In the genomic region with DNA sequence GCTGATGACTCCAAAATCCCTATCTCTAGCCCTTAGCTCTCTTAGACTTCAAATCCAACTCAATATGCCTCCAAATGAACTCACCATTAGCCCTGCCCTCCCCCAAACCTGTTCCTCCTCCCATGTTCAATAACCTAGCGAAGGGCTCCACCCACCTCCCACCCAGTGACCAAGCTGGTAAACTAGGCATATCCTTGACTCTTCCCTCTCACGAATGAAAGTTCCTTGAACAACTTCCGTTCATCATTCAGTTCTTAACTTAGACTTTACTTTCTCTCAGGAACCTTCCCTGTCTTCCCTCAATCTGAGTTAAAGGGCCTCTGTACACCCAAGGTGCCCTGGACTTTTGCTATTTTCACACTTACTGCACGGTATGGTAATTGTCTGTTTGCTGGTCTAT, we compare ENCODE assay signal across 18 cellular contexts. TPM values are rescaled to one million over a fixed set of nuclear protein-coding genes. Genes with fewer than 3 reads are reported as not detected.
DNase-seq lines count a peak whose midpoint lies in the region; ATAC-seq and FAIRE-seq lines count a peak whose summit lies in the region.
"Had no signal": no experiment of that assay in that cellular context is flagged by ENCODE, and none has a peak within 500 bp of the region (broad histone marks: within the 10 kb centered on the region; RNA-seq: fewer than 3 reads in every experiment).

No MANE protein-coding gene starts in this region.

- H3K23ac ChIP-seq in mesendoderm (ENCODE audit: low read length) = no peak overlapping the region

- no peak overlapping the region for H2AK5ac ChIP-seq in mesendoderm (ENCODE audit: low read length)

- peaks cover 14% of the 10 kb centered on the region; the same call in 1 of the 2 replicates for H3K4me1 ChIP-seq in GM23248 (ENCODE audit: insufficient read depth)
- H3K4me1 ChIP-seq in mesendoderm (ENCODE audit: control insufficient read depth, low read depth, low read length) = peaks cover 3% of the 10 kb centered on the region

- peak overlapping the region; percentile 92 for H3K27ac Mint-ChIP-seq in T-helper 17 cell
- H3K27ac Mint-ChIP-seq: CD8-positive, alpha-beta T cell had no signal

- peaks cover 18% of the 10 kb centered on the region for H3F3A ChIP-seq in GM23248 (ENCODE audit: insufficient read depth)

- H3K27me3 Mint-ChIP-seq in T-helper 17 cell = no peaks in the 10 kb centered on the region

- H3K9me3 ChIP-seq in GM23248 (ENCODE audit: low read depth) (no peaks in the 10 kb centered on the region), T-helper 17 cell (ENCODE audit: control insufficient read depth, low read length, poor library complexity, severe bottlenecking) (no peaks in the 10 kb centered on the region)
- H3K9me3 ChIP-seq: uterus had no signal

- H3K9ac ChIP-seq in GM23248 (no peak overlapping the region), mesendoderm (ENCODE audit: low read length) (no peak overlapping the region)

- no peak overlapping the region for H3K4me2 ChIP-seq in GM23248 (ENCODE audit: unreplicated experiment)
- H3K4me2 ChIP-seq in mesendoderm (ENCODE audit: low read length) = no peak overlapping the region

- no peak overlapping the region for H2BK15ac ChIP-seq in mesendoderm (replicated peaks; ENCODE audit: low read depth)

- 66 to 68% methylated on average over 4 of the region's 4 CpGs for WGBS in GM23248 (ENCODE audit: low coverage in 1 of 2, low lambda C conversion rate in 2 of 2, missing lambda C conversion rate in 2 of 2), 2 experiments
- WGBS in mesendoderm (ENCODE audit: extremely low coverage, insufficient coverage, low lambda C conversion rate) = no CpG with 5 or more reads among the region's 4 CpGs

- H3K4me3 ChIP-seq in GM23248 (no peak overlapping the region), mesendoderm (ENCODE audit: low read length) (no peak overlapping the region)

- peaks cover 3% of the 10 kb centered on the region for H3K36me3 Mint-ChIP-seq in T-helper 17 cell (ENCODE audit: low read depth)

- H3K79me1 ChIP-seq in mesendoderm (ENCODE audit: low read length) = no peaks in the 10 kb centered on the region

- no peak overlapping the region for H4K8ac ChIP-seq in mesendoderm (ENCODE audit: low read depth, low read length)

- no peak overlapping the region for H2BK5ac ChIP-seq in mesendoderm (ENCODE audit: low read length)

- peak overlapping the region; percentile 92; the same call in 1 of the 2 replicates for H2AFZ ChIP-seq in GM23248

- H3K79me2 ChIP-seq in GM23248 (ENCODE audit: insufficient read depth) (peaks cover 14% of the 10 kb centered on the region), mesendoderm (ENCODE audit: control insufficient read depth, insufficient read depth, low read length) (peaks cover 4% of the 10 kb centered on the region)

- H3K4me3 Mint-ChIP-seq in T-helper 17 cell = no peak overlapping the region
- H3K4me3 Mint-ChIP-seq: CD8-positive, alpha-beta T cell had no signal

- H3K27ac ChIP-seq in GM23248 (no peak overlapping the region), mesendoderm (ENCODE audit: low read depth, low read length) (no peak overlapping the region)

- DNase-seq in NCI-H748 (lab: John Stamatoyannopoulos, UW; ENCODE audit: unreplicated experiment) (peak; percentile 17), NCI-H748 treated with DMSO at 0.1 percent for 48 hours (lab: John Stamatoyannopoulos, UW) (no peak), GM23248 (no peak), T-helper 17 cell (no peak), left kidney (ENCODE audit: low read depth, low spot score) (peak; percentile 7), RCC 7860 (ENCODE audit: low spot score) (no peak), mesendoderm (no peak)
- DNase-seq: activated CD8-positive, alpha-beta memory T cell treated with anti-CD3 and anti-CD28 coated beads, Interleukin-2, amount 50 U/mL, for 4 hours; activated naive CD4-positive, alpha-beta T cell; CD8-positive, alpha-beta T cell; cortex of kidney; NCI-H526 treated with DMSO at 0.1 percent for 48 hours; right cardiac atrium; uterus had no signal

- H3K4ac ChIP-seq in mesendoderm (ENCODE audit: low read depth, low read length) = no peak overlapping the region

- in situ Hi-C loops in GM23248 (cut with MboI) = no loop called here

- peaks cover 26% of the 10 kb centered on the region for H3K4me1 Mint-ChIP-seq in T-helper 17 cell

- ATAC-seq in T-helper 17 cell = no peak
- no peak for ATAC-seq in GM21825 (IDR thresholded peaks at IDR 0.05; ENCODE audit: unreplicated experiment)
- ATAC-seq: activated CD4-positive, CD25-positive, alpha-beta regulatory T cell treated with anti-CD3 and anti-CD28 coated beads, Interleukin-2, amount 50 U/mL, for 24 hours; CD8-positive, alpha-beta T cell; right cardiac atrium had no signal

- H4K5ac ChIP-seq in mesendoderm (ENCODE audit: low read length) = no peak overlapping the region

- H3K9me2 ChIP-seq in GM23248 (ENCODE audit: insufficient read depth) = no peaks in the 10 kb centered on the region

- H3K27me3 ChIP-seq in GM23248 (replicated peaks; ENCODE audit: insufficient read depth) = no peaks in the 10 kb centered on the region
- H3K27me3 ChIP-seq in mesendoderm (ENCODE audit: insufficient read depth, low read length, poor library complexity) = no peaks in the 10 kb centered on the region
- H3K27me3 ChIP-seq: uterus had no signal

- no peak for FAIRE-seq in RCC 7860 (lab: Jason Lieb, UNC)
- FAIRE-seq: A204.1, H54 had no signal

- H2BK120ac ChIP-seq in mesendoderm (ENCODE audit: low read depth, low read length) = no peak overlapping the region

- H3K36me3 ChIP-seq in GM23248 (ENCODE audit: low read depth) (no peaks in the 10 kb centered on the region), mesendoderm (ENCODE audit: control insufficient read depth, insufficient read depth, low read length) (no peaks in the 10 kb centered on the region)
- H3K36me3 ChIP-seq: uterus had no signal

- H4K20me1 ChIP-seq in GM23248 (ENCODE audit: insufficient read depth) = no peaks in the 10 kb centered on the region

- H3K18ac ChIP-seq in mesendoderm (ENCODE audit: low read length) = no peak overlapping the region

- no peak overlapping the region for H3K56ac ChIP-seq in mesendoderm (ENCODE audit: low read length)

RNA-seq across cellular contexts. Expression of a gene that starts 1.9 kb away (rescaled TPM):
- total RNA-seq in GM23248 (2014; rRNA removed; shearing (Covaris generic)) = 3.4 and 5.0 TPM in 2 replicates
- 3.0 and 4.1 TPM in 2 replicates for polyA plus RNA-seq in GM23248 (2016; fragmentation: Nextera tagmentation; extraction: Ambion mirVana)
- 1 to 10 TPM; 7.4 to 7.5 TPM for total RNA-seq in T-helper 17 cell
- 0.03 TPM for polyA plus RNA-seq in mesendoderm (2013, experiment 1 of 2)
- not detected for polyA plus RNA-seq in mesendoderm (2013, experiment 2 of 2)

RNA-seq across cellular contexts. Expression of a gene that starts 3.0 kb away (rescaled TPM):
- total RNA-seq in GM23248 (2014; rRNA removed; shearing (Covaris generic)) = 5.5 and 13.5 TPM in 2 replicates
- polyA plus RNA-seq in GM23248 (2016; fragmentation: Nextera tagmentation; extraction: Ambion mirVana) = 5.2 TPM in 2 replicates
- 1 to 10 TPM; 1.0 to 2.2 TPM for total RNA-seq in T-helper 17 cell
- polyA plus RNA-seq in mesendoderm (2013, experiment 1 of 2) = 32.2 TPM
- 32.7 TPM for polyA plus RNA-seq in mesendoderm (2013, experiment 2 of 2)

RNA-seq across cellular contexts. Expression of a gene that starts 56.0 kb away (rescaled TPM):
- total RNA-seq in GM23248 (2014; rRNA removed; shearing (Covaris generic)) = 11.0 and 11.1 TPM in 2 replicates
- 11.1 and 12.8 TPM in 2 replicates for polyA plus RNA-seq in GM23248 (2016; fragmentation: Nextera tagmentation; extraction: Ambion mirVana)
- 10 to 100 TPM; 25.7 to 34.0 TPM for total RNA-seq in T-helper 17 cell
- 15.5 TPM for polyA plus RNA-seq in mesendoderm (2013, experiment 1 of 2)
- 19.3 TPM for polyA plus RNA-seq in mesendoderm (2013, experiment 2 of 2)

Comparison
In these comparisons a context has a peak if more than half of its experiments do, and no peak if none do; other contexts are left out.
1. DNase-seq: peak in NCI-H748 (single experiment) and left kidney (single experiment); none in NCI-H748 treated with DMSO at 0.1 percent for 48 hours (single experiment), GM23248 (single experiment), T-helper 17 cell (0 of 3), RCC 7860 (single experiment) and mesendoderm (single experiment).